9 cellular contexts compared by ENCODE assay signal in genomic region chr9:130940693-130941576, GRCh38. TPM values are rescaled to one million over a fixed set of nuclear protein-coding genes. Genes with fewer than 3 reads are reported as not detected.
DNase-seq lines count a peak whose midpoint lies in the region; ATAC-seq, FAIRE-seq and TF ChIP-seq lines count a peak whose summit lies in the region.
"Had no signal": no experiment of that assay in that cellular context is flagged by ENCODE, and none has a peak within 500 bp of the region (broad histone marks: within the 10 kb centered on the region; RNA-seq: fewer than 3 reads in every experiment).

No MANE protein-coding gene starts in this region.

- intact Hi-C loops in posterior cingulate gyrus (cut with DNase I): loop anchor here (2.0 kb wide), 2 partner anchors 70 to 232 kb away; no protein-coding TSS in a partner anchor

- ATAC-seq in HG03432 (IDR thresholded peaks at IDR 0.05; ENCODE audit: unreplicated experiment) (peak; percentile 64), HG02588 (IDR thresholded peaks at IDR 0.05; ENCODE audit: unreplicated experiment) (no peak)

- no peak for FAIRE-seq in urothelium cell line (lab: Jason Lieb, UNC)

- H3K9me3 Mint-ChIP-seq in glutamatergic neuron (ENCODE audit: unreplicated experiment): peaks cover 7% of the 10 kb centered on the region

- peak overlapping the region; percentile 11 for H3K4me3 Mint-ChIP-seq in glutamatergic neuron (ENCODE audit: unreplicated experiment)

- no peaks in the 10 kb centered on the region for H3K36me3 Mint-ChIP-seq in glutamatergic neuron (ENCODE audit: unreplicated experiment)

- H3K27me3 Mint-ChIP-seq in glutamatergic neuron (ENCODE audit: unreplicated experiment): peaks cover 16% of the 10 kb centered on the region

- TF ChIP-seq CTCF in glutamatergic neuron (IDR thresholded peaks at IDR 0.05; ENCODE audit: partially characterized antibody, unreplicated experiment): peak; percentile 91

- peak overlapping the region; percentile 22 for H3K27ac Mint-ChIP-seq in glutamatergic neuron (ENCODE audit: unreplicated experiment)

- DNase-seq in COR-L47 (lab: John Stamatoyannopoulos, UW) (peak; percentile 81), OCI-M1 (lab: John Stamatoyannopoulos, UW) (peak; percentile 63), glutamatergic neuron (peak; percentile 78), posterior cingulate gyrus (peak; percentile 43 to 95 (median 71)), urothelium cell line (ENCODE audit: low spot score) (peak; percentile 77)
- DNase-seq in activated T-helper 9 cell treated with anti-CD3 and anti-CD28 coated beads, Interleukin-2, amount 50 U/mL, for 16 hours (ENCODE audit: low read depth): peak; percentile 57

- peaks cover 6% of the 10 kb centered on the region for H3K4me1 Mint-ChIP-seq in glutamatergic neuron (ENCODE audit: low read depth, unreplicated experiment)

RNA-seq across cellular contexts. Expression of gene FIBCD1, which starts 1.9 kb away (rescaled TPM):
- total RNA-seq in glutamatergic neuron (ENCODE audit: unreplicated experiment): not detected

RNA-seq across cellular contexts. Expression of gene QRFP, which starts 44.3 kb away (rescaled TPM):
- not detected for total RNA-seq in glutamatergic neuron (ENCODE audit: unreplicated experiment)
- total RNA-seq: LHCN-M2 had no signal
